In genomic region chr16:88706288-88706964, GRCh38 we compare ENCODE assay signal across 8 cellular contexts. TPM values are rescaled to one million over a fixed set of nuclear protein-coding genes. Genes with fewer than 3 reads are reported as not detected.
DNase-seq lines count a peak whose midpoint lies in the region; ATAC-seq and TF ChIP-seq lines count a peak whose summit lies in the region.

Gene CTU2, plus strand, starts transcription at chr16:88706503. Its CDS starts 28 bp downstream, at chr16:88706531.
Gene RNF166, minus strand, starts transcription at chr16:88706408. Its CDS starts 83 bp downstream, at chr16:88706325.

- TF ChIP-seq CTCF in C4-2B (conservative IDR thresholded peaks at IDR 0.05), result no peak
- TF ChIP-seq CTCF in endodermal cell (conservative IDR thresholded peaks at IDR 0.05), result no peak

- H3K4me3 ChIP-seq in endodermal cell (ENCODE audit: low read length), result peak within 1 kb of the TSS; percentile 98

- peaks cover 6% of the 10 kb centered on the region for H3K4me1 ChIP-seq in endodermal cell (ENCODE audit: control insufficient read depth, insufficient read depth, low read length)

- H3K9ac ChIP-seq in endodermal cell (ENCODE audit: extremely low read depth, low read length, poor library complexity, severe bottlenecking), result peak within 1 kb of the TSS; percentile 76

- no peaks in the 10 kb centered on the region for H3K27me3 ChIP-seq in endodermal cell (ENCODE audit: control insufficient read depth, insufficient read depth, low read length, poor library complexity, severe bottlenecking)

- H3K4me1 Mint-ChIP-seq in endodermal cell, result peaks cover 13% of the 10 kb centered on the region

- H3K36me3 ChIP-seq in endodermal cell (ENCODE audit: control insufficient read depth, insufficient read depth, low read length), result no peaks in the 10 kb centered on the region

- no peaks in the 10 kb centered on the region for H3K36me3 Mint-ChIP-seq in endodermal cell (ENCODE audit: low read depth)

- no peaks in the 10 kb centered on the region for H3K9me3 ChIP-seq in endodermal cell (ENCODE audit: control insufficient read depth, low read length)

- peak within 1 kb of the TSS; percentile 86 for H3K27ac Mint-ChIP-seq in endodermal cell

- no peaks in the 10 kb centered on the region for H3K9me3 Mint-ChIP-seq in endodermal cell

- 0% methylated on average over 34 to 76 of the region's 76 CpGs for WGBS in endodermal cell (ENCODE audit: insufficient coverage in 1 of 2, insufficient read length in 1 of 2), 2 experiments

- ATAC-seq in GM19328 (IDR thresholded peaks at IDR 0.05; ENCODE audit: unreplicated experiment) (peak; percentile 67), HG03520 (IDR thresholded peaks at IDR 0.05; ENCODE audit: unreplicated experiment) (peak; percentile 57)

- H3K4me3 Mint-ChIP-seq in endodermal cell, result peak within 1 kb of the TSS; percentile 76

- H3K27ac ChIP-seq in C4-2B (peak within 1 kb of the TSS; percentile 64), endodermal cell (ENCODE audit: low read depth, low read length) (no peak within 1 kb of the TSS)

- no peaks in the 10 kb centered on the region for H3K27me3 Mint-ChIP-seq in endodermal cell (ENCODE audit: insufficient read depth)

- DNase-seq in NOMO-1 treated with dmso at 0.1 percent for 144 hours (lab: John Stamatoyannopoulos, UW; ENCODE audit: unreplicated experiment) (peak; percentile 68), endodermal cell (peak; percentile 94), mesenteric fat pad (ENCODE audit: low spot score) (peak; percentile 97)
- DNase-seq in activated CD8-positive, alpha-beta memory T cell treated with anti-CD3 and anti-CD28 coated beads, Interleukin-2, amount 50 U/mL, for 1 hour (ENCODE audit: extremely low read depth), result peak; percentile 66
- peak; percentile 81 for DNase-seq in stimulated activated CD8-positive, alpha-beta memory T cell treated with anti-CD3 and anti-CD28 coated beads, Interleukin-15, amount 100 ng/mL, for 1 hour (ENCODE audit: low read depth)

RNA-seq across cellular contexts. Expression of gene CTU2, which starts in this region (rescaled TPM):
- total RNA-seq in endodermal cell (10 to 100 TPM; 16.7 to 24.3 TPM), mesenteric fat pad (20.3 TPM)
- 20.6 TPM for polyA plus RNA-seq in endodermal cell (2013, experiment 1 of 2)
- polyA plus RNA-seq in endodermal cell (2013, experiment 2 of 2), result 14.3 TPM

RNA-seq across cellular contexts. Expression of gene RNF166, which starts in this region (rescaled TPM):
- total RNA-seq in endodermal cell (10 to 100 TPM; 24.2 to 27.2 TPM), mesenteric fat pad (22.5 TPM)
- polyA plus RNA-seq in endodermal cell (2013, experiment 1 of 2), result 37.1 TPM
- polyA plus RNA-seq in endodermal cell (2013, experiment 2 of 2), result 29.8 TPM
